ENCODE assay signal across 21 cellular contexts in the genomic region with DNA sequence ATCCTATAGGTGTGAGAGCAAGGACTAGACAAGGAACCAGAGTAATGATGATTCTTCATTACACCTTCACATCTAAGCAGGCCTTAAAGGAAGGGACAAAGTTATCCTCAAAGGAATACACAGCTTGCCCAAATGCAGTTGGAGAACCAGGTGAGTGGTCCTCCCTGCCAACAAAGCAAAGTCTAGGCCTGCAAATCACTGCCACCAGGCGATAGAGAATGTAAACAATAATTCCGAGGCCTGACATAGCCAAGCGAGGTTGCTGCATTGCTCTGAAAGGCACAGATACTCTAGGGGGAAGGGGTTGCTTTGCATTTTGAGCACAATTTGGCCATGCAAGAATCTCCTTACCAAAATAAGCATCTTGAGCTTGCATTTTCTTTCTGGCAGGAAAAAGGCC.
A peak's percentile ranks its signal among the peaks of the same experiment; 100 is the strongest.
DNase-seq lines count a peak whose midpoint lies in the region; ATAC-seq, FAIRE-seq and TF ChIP-seq lines count a peak whose summit lies in the region.
"Had no signal": no experiment of that assay in that cellular context is flagged by ENCODE, and none has a peak within 500 bp of the region (broad histone marks: within the 10 kb centered on the region; RNA-seq: fewer than 3 reads in every experiment).

No MANE protein-coding gene starts in this region.

- H3K18ac ChIP-seq in IMR-90 (ENCODE audit: low read depth, low read length), result peak overlapping the region; percentile 64

- no peak for TF ChIP-seq CTCF in IMR-90 (conservative IDR thresholded peaks at IDR 0.05; ENCODE audit: low read depth, low read length)
- no peak for TF ChIP-seq CTCF in chondrocyte (IDR thresholded peaks at IDR 0.05)
- no peak for TF ChIP-seq CTCF in left lung (IDR thresholded peaks at IDR 0.05)

- peaks cover 60% of the 10 kb centered on the region for H3K4me1 Mint-ChIP-seq in chondrocyte (ENCODE audit: low read depth)
- H3K4me1 Mint-ChIP-seq: CD4-positive, alpha-beta memory T cell had no signal

- H2AFZ ChIP-seq in IMR-90 (replicated peaks; ENCODE audit: low read length, poor library complexity), result no peak overlapping the region

- H3K4me1 ChIP-seq in IMR-90 (ENCODE audit: control insufficient read depth, insufficient read depth, low read length) (peaks cover 19% of the 10 kb centered on the region), left lung (no peaks in the 10 kb centered on the region), small intestine (ENCODE audit: control insufficient read depth in 2 of 2, insufficient read depth in 1 of 2, low read depth in 1 of 2, low read length in 1 of 2) (peaks cover 0 to 2% of the 10 kb centered on the region in 2 donors)
- H3K4me1 ChIP-seq: BE2C, Caco-2 had no signal

- FAIRE-seq in small intestine (lab: Jason Lieb, UNC), result no peak
- FAIRE-seq: G401.6, GM12892 had no signal

- H4K8ac ChIP-seq in IMR-90 (ENCODE audit: low read depth in 2 of 2, low read length in 2 of 2), result peak overlapping the region in 1 of 2 experiments; percentile 24; a peak in 1 of 4 replicates

- peak overlapping the region; percentile 11; the same call in 1 of the 2 replicates for H4K91ac ChIP-seq in IMR-90 (ENCODE audit: insufficient read depth, low read depth, low read length)

- DNase-seq in IMR-90, result no peak
- no peak for DNase-seq in chondrocyte (ENCODE audit: low spot score)
- DNase-seq in left lung, result no peak
- DNase-seq in small intestine, result peak; percentile 33
- no peak for DNase-seq in DMS114 treated with DMSO at 0.1 percent for 48 hours (lab: John Stamatoyannopoulos, UW; ENCODE audit: unreplicated experiment)
- no peak for DNase-seq in stimulated activated naive CD4-positive, alpha-beta T cell (lab: John Stamatoyannopoulos, UW)
- no peak for DNase-seq in SKM-1 treated with dmso at 0.1 percent for 144 hours (lab: John Stamatoyannopoulos, UW; ENCODE audit: unreplicated experiment)
- DNase-seq: BE2C; Caco-2; CD4-positive, alpha-beta memory T cell; H7; NCI-H1092; NCI-H1436; NCI-H187 treated with DMSO at 0.1 percent for 48 hours; NCI-H2227 treated with DMSO at 0.1 percent for 48 hours; NCI-H510A; NCI-H748 treated with DMSO at 0.1 percent for 48 hours had no signal

- peak overlapping the region; percentile 52 for H2BK120ac ChIP-seq in IMR-90 (ENCODE audit: low read depth, low read length)

- CTCF ChIA-PET in IMR-90 (lab: Yijun Ruan, JAX), result interaction anchor here (0.6 kb wide), 1 partner anchor 38 kb away, joined by 6 read pairs; no protein-coding TSS in a partner anchor

- intact Hi-C loops in IMR-90 (cut with micrococcal nuclease) (no loop called here), left lung (cut with DNase I) (no loop called here)

- no peak overlapping the region for H2BK5ac ChIP-seq in IMR-90 (ENCODE audit: low read depth, low read length, poor library complexity, severe bottlenecking)

- H3K23ac ChIP-seq in IMR-90 (ENCODE audit: low read depth, low read length), result 0 out of 2 replicates have a peak overlapping the region, but pooled peaks have one; percentile 12

- H3K27me3 ChIP-seq in IMR-90 (ENCODE audit: control insufficient read depth, insufficient read depth, low read length) (no peaks in the 10 kb centered on the region), left lung (no peaks in the 10 kb centered on the region), small intestine (ENCODE audit: control insufficient read depth in 2 of 2, insufficient read depth in 2 of 2, low read length in 2 of 2) (peaks cover 0 to 2% of the 10 kb centered on the region in 2 donors)
- H3K27me3 ChIP-seq: BE2C had no signal

- H4K20me1 ChIP-seq in IMR-90 (ENCODE audit: insufficient read depth, low read length), result no peaks in the 10 kb centered on the region

- H3K27me3 Mint-ChIP-seq in chondrocyte (ENCODE audit: low read depth), result no peaks in the 10 kb centered on the region
- H3K27me3 Mint-ChIP-seq: CD4-positive, alpha-beta memory T cell had no signal

- TF ChIP-seq POLR2A in IMR-90 (IDR thresholded peaks at IDR 0.05; ENCODE audit: low read depth, low read length), result no peak

- H3K9ac ChIP-seq in IMR-90 (ENCODE audit: low read depth, low read length), result no peak overlapping the region

- H3K9me1 ChIP-seq in IMR-90 (ENCODE audit: insufficient read depth, low read length), result peaks cover 10% of the 10 kb centered on the region

- no peak overlapping the region for H3K4me3 Mint-ChIP-seq in chondrocyte (ENCODE audit: unreplicated experiment)
- H3K4me3 Mint-ChIP-seq: CD4-positive, alpha-beta memory T cell had no signal

- H3K4ac ChIP-seq in IMR-90 (ENCODE audit: low read depth, low read length), result peak overlapping the region; percentile 71

- H3K9me3 ChIP-seq in IMR-90 (ENCODE audit: control insufficient read depth, insufficient read depth, low read length) (no peaks in the 10 kb centered on the region), left lung (peaks cover 0 to 6% of the 10 kb centered on the region in 2 donors), small intestine (ENCODE audit: control insufficient read depth, low read depth) (no peaks in the 10 kb centered on the region)
- H3K9me3 ChIP-seq: BE2C, Caco-2 had no signal

- peak overlapping the region; percentile 34 for H3K27ac Mint-ChIP-seq in chondrocyte (ENCODE audit: unreplicated experiment)
- H3K27ac Mint-ChIP-seq: CD4-positive, alpha-beta memory T cell had no signal

- WGBS in IMR-90 (ENCODE audit: extremely low coverage in 2 of 2, insufficient read length in 1 of 2), 2 experiments, result no CpG with 5 or more reads among the region's 3 CpGs
- WGBS in small intestine, 3 donors, result 24 to 64% (median 53%) methylated on average over 3 of the region's 3 CpGs

- H3K56ac ChIP-seq in IMR-90 (ENCODE audit: extremely low read depth, insufficient read depth, low read length), result no peak overlapping the region; the same call in 1 of the 2 replicates

- H3K27ac ChIP-seq in IMR-90 (ENCODE audit: insufficient read depth, low read length) (no peak overlapping the region), left lung (no peak overlapping the region), small intestine (ENCODE audit: low read depth in 1 of 2, low read length in 1 of 2) (no peak overlapping the region)

- H3K4me2 ChIP-seq in IMR-90 (ENCODE audit: low read depth, low read length), result no peak overlapping the region

- H2BK20ac ChIP-seq in IMR-90 (ENCODE audit: low read depth, low read length), result peak overlapping the region; percentile 90

- H3K36me3 Mint-ChIP-seq in chondrocyte (ENCODE audit: low read depth), result no peaks in the 10 kb centered on the region
- H3K36me3 Mint-ChIP-seq: CD4-positive, alpha-beta memory T cell had no signal

- no peak overlapping the region; the same call in 1 of the 2 replicates for H3K14ac ChIP-seq in IMR-90 (replicated peaks; ENCODE audit: low read depth, low read length)

- H4K5ac ChIP-seq in IMR-90 (ENCODE audit: low read depth, low read length), result peak overlapping the region; percentile 12; the same call in 1 of the 2 replicates

- H3K79me1 ChIP-seq in IMR-90 (ENCODE audit: low read depth in 1 of 2, low read length in 2 of 2), result peaks cover 0 to 8% of the 10 kb centered on the region in 2 experiments; a peak in 1 of 4 replicates

- dilution Hi-C loops in IMR-90 (cut with HindIII; ENCODE audit: low sequenced_read_pairs, unreplicated experiment), result no loop called here

- POLR2A ChIA-PET in IMR-90 (lab: Charles Lee; ENCODE audit: unreplicated experiment), result interaction anchor here (1.0 kb wide), 1 partner anchor 13 kb away, joined by 3 read pairs; no protein-coding TSS in a partner anchor

- in situ Hi-C loops in IMR-90 (cut with MboI; ENCODE audit: low sequenced_read_pairs), result no loop called here

- BruUV-seq in IMR-90 (replicated peaks; lab: Mats Ljungman, UMichigan), result no TSS peak

- H2AK9ac ChIP-seq in IMR-90 (replicated peaks; ENCODE audit: low read depth, low read length, poor library complexity), result no peak overlapping the region

- H2BK15ac ChIP-seq in IMR-90 (ENCODE audit: low read depth, low read length), result peak overlapping the region; percentile 42; the same call in 2 of the 3 replicates

- H2AK5ac ChIP-seq in IMR-90 (ENCODE audit: low read depth, low read length), result peak overlapping the region; percentile 54; the same call in 1 of the 2 replicates

- no peak overlapping the region for H3K4me3 ChIP-seq in IMR-90 (ENCODE audit: insufficient read depth, low read depth, low read length)
- no peak overlapping the region for H3K4me3 ChIP-seq in left lung
- no peak overlapping the region for H3K4me3 ChIP-seq in small intestine (ENCODE audit: low read depth in 1 of 2, low read length in 2 of 2)

- ATAC-seq in IMR-90 (ENCODE audit: low read depth) (no peak), left lung (peak; percentile 24), GM19467 (IDR thresholded peaks at IDR 0.05; ENCODE audit: unreplicated experiment) (no peak)
- ATAC-seq: Panc1 had no signal

- no peaks in the 10 kb centered on the region for H3K36me3 ChIP-seq in IMR-90 (ENCODE audit: control insufficient read depth, insufficient read depth, low read length)
- no peaks in the 10 kb centered on the region for H3K36me3 ChIP-seq in left lung
- no peaks in the 10 kb centered on the region for H3K36me3 ChIP-seq in small intestine (ENCODE audit: control insufficient read depth in 2 of 2, insufficient read depth in 2 of 2, low read length in 2 of 2)
- H3K36me3 ChIP-seq: BE2C had no signal

- TF ChIP-seq RAD21 in IMR-90 (IDR thresholded peaks at IDR 0.05; ENCODE audit: low read length), result no peak

- H3K9me3 Mint-ChIP-seq in chondrocyte (ENCODE audit: low read depth), result no peaks in the 10 kb centered on the region

TF ChIP-seq in IMR-90, 13 proteins besides CTCF, POLR2A, EP300 and RAD21 (continues in another document):
- TF ChIP-seq RCOR1 (IDR thresholded peaks at IDR 0.05; ENCODE audit: insufficient replicate concordance, low read length), result no peak
- TF ChIP-seq RFX5 (IDR thresholded peaks at IDR 0.05; ENCODE audit: low read depth, low read length), result no peak
- no peak for TF ChIP-seq MAFK (IDR thresholded peaks at IDR 0.05; ENCODE audit: low read depth, low read length)
- no peak for TF ChIP-seq MXI1 (IDR thresholded peaks at IDR 0.05; ENCODE audit: borderline replicate concordance, low read depth, low read length)
- TF ChIP-seq, protein P1, sequence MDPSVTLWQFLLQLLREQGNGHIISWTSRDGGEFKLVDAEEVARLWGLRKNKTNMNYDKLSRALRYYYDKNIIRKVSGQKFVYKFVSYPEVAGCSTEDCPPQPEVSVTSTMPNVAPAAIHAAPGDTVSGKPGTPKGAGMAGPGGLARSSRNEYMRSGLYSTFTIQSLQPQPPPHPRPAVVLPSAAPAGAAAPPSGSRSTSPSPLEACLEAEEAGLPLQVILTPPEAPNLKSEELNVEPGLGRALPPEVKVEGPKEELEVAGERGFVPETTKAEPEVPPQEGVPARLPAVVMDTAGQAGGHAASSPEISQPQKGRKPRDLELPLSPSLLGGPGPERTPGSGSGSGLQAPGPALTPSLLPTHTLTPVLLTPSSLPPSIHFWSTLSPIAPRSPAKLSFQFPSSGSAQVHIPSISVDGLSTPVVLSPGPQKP (IDR thresholded peaks at IDR 0.05; ENCODE audit: borderline replicate concordance, low read depth, low read length), result no peak
- no peak for TF ChIP-seq NFE2L2 (IDR thresholded peaks at IDR 0.05; ENCODE audit: low read depth, low read length)
